ENCODE assay signal across 9 cellular contexts in the genomic region with DNA sequence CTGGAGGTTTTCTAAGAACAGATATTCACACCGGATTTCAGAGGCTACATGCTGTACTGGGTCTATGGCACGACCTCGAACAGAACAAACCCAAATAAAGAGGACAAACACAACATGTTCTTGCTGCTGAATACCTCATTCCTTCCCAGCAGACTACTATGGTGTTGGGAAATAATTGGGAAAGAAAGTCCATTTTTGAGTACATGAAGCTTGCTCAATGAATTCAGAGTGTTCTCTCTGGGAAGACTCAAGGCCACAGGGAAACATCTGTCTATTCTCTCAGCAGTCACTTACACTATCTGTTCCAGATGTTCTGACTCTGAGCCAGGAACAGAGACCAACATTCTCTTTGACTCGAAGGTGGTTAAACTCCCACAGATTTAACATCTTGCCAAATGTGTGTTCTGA. TPM values are rescaled to one million over a fixed set of nuclear protein-coding genes. Genes with fewer than 3 reads are reported as not detected.
DNase-seq lines count a peak whose midpoint lies in the region; ATAC-seq, FAIRE-seq and TF ChIP-seq lines count a peak whose summit lies in the region.
"Had no signal": no experiment of that assay in that cellular context is flagged by ENCODE, and none has a peak within 500 bp of the region (broad histone marks: within the 10 kb centered on the region; RNA-seq: fewer than 3 reads in every experiment).

No MANE protein-coding gene starts in this region.

- no peak for TF ChIP-seq CTCF in breast epithelium (IDR thresholded peaks at IDR 0.05)
- TF ChIP-seq CTCF in keratinocyte (optimal IDR thresholded peaks at IDR 0.05 in 1 of 3, IDR thresholded peaks at IDR 0.05 in 1 of 3, conservative IDR thresholded peaks at IDR 0.05 in 1 of 3; ENCODE audit: extremely low read depth in 1 of 3, insufficient read depth in 2 of 3, low read length in 3 of 3): no peak

- H3K4me3 ChIP-seq in GM23248 (0 out of 2 replicates have a peak overlapping the region, but pooled peaks have one; percentile 10), breast epithelium (no peak overlapping the region), keratinocyte (ENCODE audit: control insufficient read depth in 2 of 3, extremely low read depth in 1 of 3, insufficient read depth in 2 of 3, low read depth in 1 of 3, low read length in 3 of 3) (no peak overlapping the region), skeletal muscle tissue (ENCODE audit: low read length in 3 of 3) (no peak overlapping the region)

- intact Hi-C loops in breast epithelium (cut with DNase I; ENCODE audit: low total_unique reads): no loop called here

- H3K9me1 ChIP-seq in keratinocyte (ENCODE audit: control insufficient read depth, extremely low read depth, insufficient read depth, low read length): no peaks in the 10 kb centered on the region

- no peak for ATAC-seq in GM19328 (IDR thresholded peaks at IDR 0.05; ENCODE audit: unreplicated experiment)
- ATAC-seq in GM21717 (IDR thresholded peaks at IDR 0.05; ENCODE audit: unreplicated experiment): no peak

- in situ Hi-C loops in GM23248 (cut with MboI): no loop called here

- dilution Hi-C loops in keratinocyte (cut with MboI; ENCODE audit: extremely low pct_ligation_motif_present, low sequenced_read_pairs): no loop called here

- peaks cover 26% of the 10 kb centered on the region for H3K4me1 ChIP-seq in GM23248 (ENCODE audit: insufficient read depth)
- H3K4me1 ChIP-seq in breast epithelium: peaks cover 0 to 4% of the 10 kb centered on the region in 2 donors
- peaks cover 31% of the 10 kb centered on the region for H3K4me1 ChIP-seq in keratinocyte (ENCODE audit: control insufficient read depth, extremely low read depth, insufficient read depth, low read length)
- H3K4me1 ChIP-seq in skeletal muscle tissue (ENCODE audit: control insufficient read depth in 3 of 3, insufficient read depth in 3 of 3, low read length in 3 of 3): peaks cover 0 to 9% (median 0%) of the 10 kb centered on the region in 3 donors

- H3K27ac ChIP-seq in GM23248 (peak overlapping the region; percentile 71), breast epithelium (peak overlapping the region; percentile 62 to 89), keratinocyte (ENCODE audit: control insufficient read depth, insufficient read depth, low read length) (peak overlapping the region; percentile 64), skeletal muscle tissue (ENCODE audit: low read depth, low read length) (peak overlapping the region; percentile 43)

- FAIRE-seq in keratinocyte (lab: Jason Lieb, UNC): no peak

- H4K20me1 ChIP-seq in GM23248 (ENCODE audit: insufficient read depth) (no peaks in the 10 kb centered on the region), keratinocyte (ENCODE audit: control insufficient read depth, extremely low read depth, insufficient read depth, low read length) (no peaks in the 10 kb centered on the region)

- no peak overlapping the region for H2AFZ ChIP-seq in GM23248
- H2AFZ ChIP-seq in keratinocyte (ENCODE audit: control insufficient read depth, low read length): no peak overlapping the region

- no peaks in the 10 kb centered on the region for H3K9me2 ChIP-seq in GM23248 (ENCODE audit: insufficient read depth)

- H3K79me2 ChIP-seq in GM23248 (ENCODE audit: insufficient read depth): peaks cover 4% of the 10 kb centered on the region; the same call in 1 of the 2 replicates
- peaks cover 7% of the 10 kb centered on the region for H3K79me2 ChIP-seq in keratinocyte (ENCODE audit: control insufficient read depth, insufficient read depth, low read length)

- no peaks in the 10 kb centered on the region for H3K27me3 ChIP-seq in GM23248 (replicated peaks; ENCODE audit: insufficient read depth)
- no peaks in the 10 kb centered on the region for H3K27me3 ChIP-seq in breast epithelium
- no peaks in the 10 kb centered on the region for H3K27me3 ChIP-seq in keratinocyte (ENCODE audit: control insufficient read depth, extremely low read depth, insufficient read depth, low read length)
- no peaks in the 10 kb centered on the region for H3K27me3 ChIP-seq in skeletal muscle tissue (ENCODE audit: control insufficient read depth in 3 of 3, insufficient read depth in 3 of 3, low read length in 3 of 3)

- H3K9ac ChIP-seq in GM23248: peak overlapping the region; percentile 33
- H3K9ac ChIP-seq in keratinocyte (ENCODE audit: control insufficient read depth, extremely low read depth, insufficient read depth, low read length): no peak overlapping the region
- H3K9ac ChIP-seq in skeletal muscle tissue (ENCODE audit: low read depth in 1 of 3, low read length in 3 of 3): no peak overlapping the region

- no peaks in the 10 kb centered on the region for H3K9me3 ChIP-seq in GM23248 (ENCODE audit: low read depth)
- H3K9me3 ChIP-seq in breast epithelium: no peaks in the 10 kb centered on the region
- H3K9me3 ChIP-seq in keratinocyte (ENCODE audit: control insufficient read depth, low read depth, low read length): no peaks in the 10 kb centered on the region
- H3K9me3 ChIP-seq in skeletal muscle tissue (ENCODE audit: control insufficient read depth in 3 of 3, low read length in 3 of 3): no peaks in the 10 kb centered on the region

- WGBS in GM23248 (ENCODE audit: low coverage in 1 of 2, low lambda C conversion rate in 2 of 2, missing lambda C conversion rate in 2 of 2), 2 experiments: 1 to 2% methylated on average over 4 of the region's 4 CpGs

- peak; percentile 84 for DNase-seq in GM23248
- DNase-seq in breast epithelium (ENCODE audit: low spot score in 2 of 2): no peak
- no peak for DNase-seq in keratinocyte (ENCODE audit: low read depth, low spot score)
- no peak for DNase-seq in NCI-H69 (lab: John Stamatoyannopoulos, UW)
- no peak for DNase-seq in SHP77 (lab: John Stamatoyannopoulos, UW)
- DNase-seq: NCI-H1694 had no signal

- H3K4me2 ChIP-seq in GM23248 (ENCODE audit: unreplicated experiment) (peak overlapping the region; percentile 76), keratinocyte (ENCODE audit: control insufficient read depth, extremely low read depth, insufficient read depth, low read depth, low read length) (peak overlapping the region; percentile 22)

- no peak for TF ChIP-seq POLR2A in breast epithelium (IDR thresholded peaks at IDR 0.05)

- H3F3A ChIP-seq in GM23248 (ENCODE audit: insufficient read depth): peaks cover 67% of the 10 kb centered on the region

- H3K36me3 ChIP-seq in GM23248 (ENCODE audit: low read depth) (peaks cover 37% of the 10 kb centered on the region), breast epithelium (peaks cover 8% of the 10 kb centered on the region), keratinocyte (ENCODE audit: control insufficient read depth in 2 of 2, extremely low read depth in 1 of 2, insufficient read depth in 2 of 2, low read length in 2 of 2) (peaks cover 22 to 38% of the 10 kb centered on the region in 2 experiments), skeletal muscle tissue (ENCODE audit: control insufficient read depth in 3 of 3, insufficient read depth in 3 of 3, low read length in 3 of 3) (peaks cover 0 to 6% (median 0%) of the 10 kb centered on the region in 3 donors)

RNA-seq across cellular contexts. Expression of gene LAMB1, which starts 30.9 kb away (rescaled TPM):
- total RNA-seq in GM23248 (2014; rRNA removed; shearing (Covaris generic)): 135 and 166 TPM in 2 replicates
- polyA plus RNA-seq in GM23248 (2016; fragmentation: Nextera tagmentation; extraction: Ambion mirVana) (107 and 108 TPM in 2 replicates), keratinocyte (74.1 to 97.9 TPM (median 79.8 TPM) in 3 replicates)
- total RNA-seq in breast epithelium (100 to 1,000 TPM; 115 to 324 (median 300) TPM), skeletal muscle tissue (195 TPM)
- 117 TPM for polyA plus RNA-seq in keratinocyte (2011; ENCODE audit: low read depth)
- polyA plus RNA-seq in keratinocyte (2011; cell fraction: cytosol; rRNA removed): 28.6 and 29.7 TPM in 2 replicates
- 287 and 320 TPM in 2 replicates for polyA plus RNA-seq in keratinocyte (2011; cell fraction: nucleus; rRNA removed)
- polyA plus RNA-seq in keratinocyte (2012; ENCODE audit: low replicate concordance): 26.0 and 98.2 TPM in 2 replicates
- 210 to 345 TPM (median 248 TPM) in 3 replicates for polyA minus RNA-seq in keratinocyte
- 89.2 TPM for polyA minus RNA-seq in keratinocyte (2011; cell fraction: cytosol; rRNA and poly(A)+ RNA removed)
- 248 and 360 TPM in 2 replicates for polyA minus RNA-seq in keratinocyte (2011; cell fraction: nucleus; rRNA and poly(A)+ RNA removed)
